10 cellular contexts compared by ENCODE assay signal in the genomic region with DNA sequence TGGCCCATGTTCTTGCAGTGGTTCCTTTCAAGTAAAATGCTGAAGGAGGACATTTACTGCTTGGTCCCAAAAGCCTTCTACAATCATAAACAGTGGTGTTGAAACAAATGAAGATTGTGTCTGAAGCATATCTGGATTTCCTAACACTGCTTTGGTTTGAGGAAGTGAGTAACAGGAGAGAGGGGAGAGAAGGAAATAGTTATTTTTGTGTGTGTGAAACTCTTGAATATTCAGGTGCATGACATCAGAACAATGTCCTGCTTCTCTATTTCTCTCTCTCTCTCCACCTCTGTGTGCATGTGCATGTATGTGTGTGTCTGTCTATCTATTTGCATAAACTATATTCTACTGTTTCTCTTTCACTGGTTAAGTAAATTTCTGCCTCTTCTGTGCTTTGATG.
DNase-seq lines count a peak whose midpoint lies in the region; ATAC-seq and TF ChIP-seq lines count a peak whose summit lies in the region.
"Had no signal": no experiment of that assay in that cellular context is flagged by ENCODE, and none has a peak within 500 bp of the region (broad histone marks: within the 10 kb centered on the region; RNA-seq: fewer than 3 reads in every experiment).

No MANE protein-coding gene starts in this region.

- no peaks in the 10 kb centered on the region for H3K36me3 ChIP-seq in CD8-positive, alpha-beta T cell (ENCODE audit: insufficient read depth, low read length)
- H3K36me3 ChIP-seq in gastroesophageal sphincter: no peaks in the 10 kb centered on the region

- H3K27ac ChIP-seq in CD8-positive, alpha-beta T cell (ENCODE audit: low read depth, low read length): no peak overlapping the region
- H3K27ac ChIP-seq in gastroesophageal sphincter: no peak overlapping the region

- H3K36me3 Mint-ChIP-seq in IgD-negative memory B cell: peaks cover 2% of the 10 kb centered on the region
- H3K36me3 Mint-ChIP-seq in CD8-positive, alpha-beta T cell: no peaks in the 10 kb centered on the region

- no peak for TF ChIP-seq EP300 in gastroesophageal sphincter (IDR thresholded peaks at IDR 0.05)

- H3K9me3 ChIP-seq in CD8-positive, alpha-beta T cell (ENCODE audit: low read length): peaks cover 6% of the 10 kb centered on the region
- no peaks in the 10 kb centered on the region for H3K9me3 ChIP-seq in gastroesophageal sphincter

- H3K9me3 Mint-ChIP-seq in IgD-negative memory B cell: peaks cover 4 to 23% (median 8%) of the 10 kb centered on the region in 3 donors
- H3K9me3 Mint-ChIP-seq in CD8-positive, alpha-beta T cell: peaks cover 9% of the 10 kb centered on the region

- intact Hi-C loops in CD8-positive, alpha-beta T cell (cut with DNase I, micrococcal nuclease): no loop called here

- H3K27me3 ChIP-seq in CD8-positive, alpha-beta T cell (ENCODE audit: insufficient read depth, low read length): no peaks in the 10 kb centered on the region
- H3K27me3 ChIP-seq in gastroesophageal sphincter: no peaks in the 10 kb centered on the region

- TF ChIP-seq POLR2A in gastroesophageal sphincter (IDR thresholded peaks at IDR 0.05): no peak

- DNase-seq in fibroblast of peridontal ligament (ENCODE audit: extremely low read depth) (peak; percentile 11), amniotic stem cell (lab: John Stamatoyannopoulos, UW) (no peak)
- no peak for DNase-seq in CD8-positive, alpha-beta T cell
- DNase-seq: NCI-H2029 treated with DMSO at 0.1 percent for 48 hours; stimulated activated CD4-positive, alpha-beta T cell treated with anti-CD3 and anti-CD28 coated beads, Interleukin-12 subunit alpha, Interleukin-12 subunit beta, amount 100 ng/mL, for 4 hours had no signal

- no peak for TF ChIP-seq CTCF in CD8-positive, alpha-beta T cell (IDR thresholded peaks at IDR 0.05)
- no peak for TF ChIP-seq CTCF in gastroesophageal sphincter (IDR thresholded peaks at IDR 0.05)

- POLR2A ChIA-PET in CD8-positive, alpha-beta T cell (lab: Charles Lee): no interaction called here

- CTCF ChIA-PET in CD8-positive, alpha-beta T cell (lab: Charles Lee): no interaction called here

- peak overlapping the region in 2 of 3 donors; percentile 1 to 2 for H3K27ac Mint-ChIP-seq in IgD-negative memory B cell
- no peak overlapping the region for H3K27ac Mint-ChIP-seq in CD8-positive, alpha-beta T cell

- peaks cover 17 to 26% (median 21%) of the 10 kb centered on the region in 3 donors for H3K4me1 Mint-ChIP-seq in IgD-negative memory B cell
- H3K4me1 Mint-ChIP-seq in CD8-positive, alpha-beta T cell (ENCODE audit: low read depth): no peaks in the 10 kb centered on the region

- H3K4me1 ChIP-seq in CD8-positive, alpha-beta T cell (ENCODE audit: insufficient read depth, low read length): no peaks in the 10 kb centered on the region
- no peaks in the 10 kb centered on the region for H3K4me1 ChIP-seq in gastroesophageal sphincter

- peak overlapping the region in 1 of 4 donors; percentile 56 for H3K4me3 Mint-ChIP-seq in IgD-negative memory B cell
- H3K4me3 Mint-ChIP-seq in CD8-positive, alpha-beta T cell: no peak overlapping the region

- H3K4me3 ChIP-seq in CD8-positive, alpha-beta T cell (ENCODE audit: low read depth, low read length): no peak overlapping the region
- H3K4me3 ChIP-seq in gastroesophageal sphincter: no peak overlapping the region

- peak; percentile 94 for ATAC-seq in GM18499 (IDR thresholded peaks at IDR 0.05; ENCODE audit: insufficient read depth, unreplicated experiment)
- ATAC-seq in GM21786 (IDR thresholded peaks at IDR 0.05; ENCODE audit: unreplicated experiment): peak; percentile 94
- no peak for ATAC-seq in CD8-positive, alpha-beta T cell
- no peak for ATAC-seq in gastroesophageal sphincter
- ATAC-seq in HG03571 (IDR thresholded peaks at IDR 0.05; ENCODE audit: unreplicated experiment): no peak

- H3K27me3 Mint-ChIP-seq in IgD-negative memory B cell: no peaks in the 10 kb centered on the region
- no peaks in the 10 kb centered on the region for H3K27me3 Mint-ChIP-seq in CD8-positive, alpha-beta T cell (ENCODE audit: low read depth)

Comparison
In these comparisons a context has a peak if more than half of its experiments do, and no peak if none do; other contexts are left out.
1. ATAC-seq: peak in GM18499 (single experiment) and GM21786 (single experiment); none in CD8-positive, alpha-beta T cell (single experiment), gastroesophageal sphincter (single experiment) and HG03571 (single experiment).